8 cellular contexts compared by ENCODE assay signal in genomic region chr1:28505406-28506187, GRCh38. TPM values are rescaled to one million over a fixed set of nuclear protein-coding genes. Genes with fewer than 3 reads are reported as not detected.
DNase-seq lines count a peak whose midpoint lies in the region; ATAC-seq lines count a peak whose summit lies in the region.

RCC1 (plus strand) TSS chr1:28506043; CDS start chr1:28529867, 23,824 bp downstream.

- H3K27ac ChIP-seq in epithelial cell of prostate: peak within 1 kb of the TSS; percentile 98

- no peaks in the 10 kb centered on the region for H3K27me3 Mint-ChIP-seq in IgD-negative memory B cell

- H3K4me1 Mint-ChIP-seq in IgD-negative memory B cell: peaks cover 29 to 36% (median 34%) of the 10 kb centered on the region in 3 donors

- ATAC-seq in GM21528 (IDR thresholded peaks at IDR 0.05; ENCODE audit: low FRiP score, unreplicated experiment): peak; percentile 64

- H3K4me3 Mint-ChIP-seq in IgD-negative memory B cell: peak within 1 kb of the TSS; percentile 93 to 100 (median 96)

- DNase-seq in DMS 273 (lab: John Stamatoyannopoulos, UW; ENCODE audit: unreplicated experiment) (peak; percentile 99), OCI-M2 (lab: John Stamatoyannopoulos, UW; ENCODE audit: unreplicated experiment) (peak; percentile 85), activated T-cell treated with anti-CD3 and anti-CD28 coated beads for 4 hours (peak; percentile 92), epithelial cell of prostate (ENCODE audit: low read depth, low spot score) (peak; percentile 94), mucosa of gallbladder (ENCODE audit: low spot score) (peak; percentile 98)
- peak; percentile 89 to 93 for DNase-seq in stimulated activated CD8-positive, alpha-beta memory T cell treated with anti-CD3 and anti-CD28 coated beads, Interleukin-4, amount 100 ng/mL, for 4 hours (ENCODE audit: low read depth in 2 of 2, low spot score in 1 of 2)

- H3K27ac Mint-ChIP-seq in IgD-negative memory B cell: peak within 1 kb of the TSS; percentile 91 to 99 (median 94)

- peaks cover 4% of the 10 kb centered on the region for H3K36me3 Mint-ChIP-seq in IgD-negative memory B cell

- H3K9me3 Mint-ChIP-seq in IgD-negative memory B cell: peaks cover 0 to 3% (median 0%) of the 10 kb centered on the region in 3 donors

RNA-seq across cellular contexts. Expression of gene RCC1, which starts in this region (rescaled TPM):
- polyA plus RNA-seq in IgD-negative memory B cell: 13.3 TPM
- total RNA-seq in mucosa of gallbladder: 30.3 TPM

Comparison
In these comparisons a context has a peak if more than half of its experiments do, and no peak if none do; other contexts are left out.
1. Peak in every context shown above with its lines: DNase-seq, ATAC-seq and H3K27ac ChIP-seq.